In genomic region chr6:161677188-161677587, GRCh38 we compare ENCODE assay signal across 1 cellular context.
TF ChIP-seq lines count a peak whose summit lies in the region.

No MANE protein-coding gene starts in this region.

TF ChIP-seq in H1, 55 proteins besides CTCF, POLR2A, EP300 and RAD21:
- TF ChIP-seq, protein P1, sequence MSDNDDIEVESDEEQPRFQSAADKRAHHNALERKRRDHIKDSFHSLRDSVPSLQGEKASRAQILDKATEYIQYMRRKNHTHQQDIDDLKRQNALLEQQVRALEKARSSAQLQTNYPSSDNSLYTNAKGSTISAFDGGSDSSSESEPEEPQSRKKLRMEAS (IDR thresholded peaks at IDR 0.05) = no peak
- TF ChIP-seq CHD2 (IDR thresholded peaks at IDR 0.05; ENCODE audit: low read length) = no peak
- no peak for TF ChIP-seq SIN3A (conservative IDR thresholded peaks at IDR 0.05 in 1 of 2, IDR thresholded peaks at IDR 0.05 in 1 of 2; ENCODE audit: low read depth in 1 of 2, low read length in 2 of 2)
- TF ChIP-seq CREB1 (IDR thresholded peaks at IDR 0.05) = no peak
- no peak for TF ChIP-seq TAF1 (IDR thresholded peaks at IDR 0.05; ENCODE audit: low read depth, low read length)
- no peak for TF ChIP-seq TBP (IDR thresholded peaks at IDR 0.05; ENCODE audit: low read depth, low read length)
- no peak for TF ChIP-seq TEAD4 (IDR thresholded peaks at IDR 0.05; ENCODE audit: low read depth, low read length)
- no peak for TF ChIP-seq GTF2F1 (IDR thresholded peaks at IDR 0.05; ENCODE audit: borderline replicate concordance, low read depth, low read length)
